Comparison of ENCODE assay signal across 34 cellular contexts in the genomic region with DNA sequence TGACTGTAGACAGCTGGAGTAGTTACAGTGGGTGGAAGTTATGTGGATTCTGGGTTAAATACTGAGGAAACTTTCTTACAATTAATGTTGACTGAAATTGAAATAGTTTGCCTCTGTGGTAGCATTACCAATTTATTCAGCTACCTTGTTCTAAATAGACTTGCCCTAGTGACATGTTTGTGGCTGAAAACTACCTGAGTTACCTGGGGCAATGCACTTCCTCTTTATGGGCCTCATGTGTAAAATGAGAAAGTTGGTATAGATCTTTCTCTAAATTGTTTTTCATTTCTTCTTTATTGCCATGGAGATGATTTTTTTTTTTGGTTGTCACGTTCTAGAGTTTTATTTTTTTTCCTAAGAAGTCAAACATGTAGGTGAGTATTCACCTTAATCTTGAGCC.
"Had no signal": no experiment of that assay in that cellular context is flagged by ENCODE, and none has a peak within 500 bp of the region (broad histone marks: within the 10 kb centered on the region; RNA-seq: fewer than 3 reads in every experiment).

No MANE protein-coding gene starts in this region.

- DNase-seq: Kasumi-1, MG63, MM.1S, MV-4-11, NCI-H1048, NCI-H1092, NCI-H1092 treated with DMSO at 0.1 percent for 48 hours, NCI-H1105, NCI-H1105 treated with DMSO at 0.1 percent for 48 hours, NCI-H1417, NCI-H1417 treated with DMSO at 0.1 percent for 48 hours, NCI-H1436, NCI-H1436 treated with DMSO at 0.1 percent for 48 hours, NCI-H146, NCI-H1694, NCI-H1694 treated with DMSO at 0.1 percent for 48 hours, NCI-H187, NCI-H187 treated with DMSO at 0.1 percent for 48 hours, NCI-H1930, NCI-H2029, NCI-H2029 treated with DMSO at 0.1 percent for 48 hours, NCI-H2081, NCI-H2081 treated with DMSO at 0.1 percent for 48 hours, NCI-H2107, NCI-H2171, NCI-H2171 treated with DMSO at 0.1 percent for 48 hours, NCI-H2227 treated with DMSO at 0.1 percent for 48 hours, NCI-H226, NCI-H345, NCI-H446 treated with DMSO at 0.1 percent for 48 hours, NCI-H510A, NCI-H510A treated with DMSO at 0.1 percent for 48 hours, NCI-H524 treated with DMSO at 0.1 percent for 48 hours, NCI-H526 had no signal

- H3K4me3 ChIP-seq: MG63 had no signal

- H3K27me3 ChIP-seq: MG63 had no signal

- H3K9me3 ChIP-seq: MG63 had no signal

- H3K36me3 ChIP-seq: MG63 had no signal
